ENCODE assay signal across 18 cellular contexts in genomic region chr11:620201-620600, GRCh38. TPM values are rescaled to one million over a fixed set of nuclear protein-coding genes. Genes with fewer than 3 reads are reported as not detected.
"Had no signal": no experiment of that assay in that cellular context is flagged by ENCODE, and none has a peak within 500 bp of the region (broad histone marks: within the 10 kb centered on the region; RNA-seq: fewer than 3 reads in every experiment).

No MANE protein-coding gene starts in this region.

- H3K9me3 ChIP-seq: body of pancreas, esophagus muscularis mucosa, gastroesophageal sphincter, heart left ventricle, transverse colon, uterus had no signal

- H3K4me3 ChIP-seq: body of pancreas, esophagus muscularis mucosa, gastroesophageal sphincter, heart left ventricle, transverse colon, uterus had no signal

- H3K36me3 ChIP-seq: transverse colon, uterus had no signal

- H3K27me3 ChIP-seq: body of pancreas, uterus had no signal

- H3K27ac ChIP-seq: body of pancreas, esophagus muscularis mucosa, gastroesophageal sphincter, heart left ventricle, transverse colon, uterus had no signal

- DNase-seq: activated B cell treated with CpG ODN at 0.5 μM for 24 hours; activated CD4-positive, alpha-beta memory T cell treated with anti-CD3 and anti-CD28 coated beads for 36 hours; activated CD4-positive, alpha-beta T cell treated with anti-CD3 and anti-CD28 coated beads for 4 hours; activated naive CD4-positive, alpha-beta T cell treated with anti-CD3 and anti-CD28 coated beads for 36 hours; activated T-cell treated with anti-CD3 and anti-CD28 coated beads for 4 hours; body of pancreas; dermis blood vessel endothelial cell; effector memory CD4-positive, alpha-beta T cell; heart left ventricle; midbrain; T-helper 1 cell; T-helper 9 cell; transverse colon; uterus had no signal

RNA-seq across cellular contexts. Expression of gene CDHR5, which starts 4.6 kb away (rescaled TPM):
- polyA plus RNA-seq: endothelial cell of umbilical vein, neural cell had no signal

RNA-seq across cellular contexts. Expression of gene SCT, which starts 6.8 kb away (rescaled TPM):
- polyA plus RNA-seq: endothelial cell of umbilical vein, heart left ventricle, neural cell had no signal

RNA-seq across cellular contexts. Expression of gene DRD4, which starts 16.9 kb away (rescaled TPM):
- polyA plus RNA-seq: endothelial cell of umbilical vein, neural cell had no signal
